ENCODE assay signal across 16 cellular contexts in genomic region chr17:49634487-49634865, GRCh38. TPM values are rescaled to one million over a fixed set of nuclear protein-coding genes. Genes with fewer than 3 reads are reported as not detected.
DNase-seq lines count a peak whose midpoint lies in the region; ATAC-seq and TF ChIP-seq lines count a peak whose summit lies in the region.
"Had no signal": no experiment of that assay in that cellular context is flagged by ENCODE, and none has a peak within 500 bp of the region (broad histone marks: within the 10 kb centered on the region; RNA-seq: fewer than 3 reads in every experiment).

No MANE protein-coding gene starts in this region.

- TF ChIP-seq CTCF in osteocyte (IDR thresholded peaks at IDR 0.05) (no peak), vagina (IDR thresholded peaks at IDR 0.05) (no peak)

- intact Hi-C loops in vagina (cut with DNase I), result no loop called here

- no peaks in the 10 kb centered on the region for H3K9me3 Mint-ChIP-seq in activated naive CD8-positive, alpha-beta T cell treated with anti-CD3 and anti-CD28 coated beads for 36 hours
- no peaks in the 10 kb centered on the region for H3K9me3 Mint-ChIP-seq in activated naive CD8-positive, alpha-beta T cell treated with anti-CD3 and anti-CD28 coated beads, Interleukin-2, amount 50 U/mL, for 24 hours
- no peaks in the 10 kb centered on the region for H3K9me3 Mint-ChIP-seq in osteocyte (ENCODE audit: unreplicated experiment)
- H3K9me3 Mint-ChIP-seq: CD4-positive, alpha-beta memory T cell; stimulated activated memory B cell treated with anti-CD40 and anti-IgM and Interleukin-4, amounts not matched to agents 10 μg/mL and 1 μg/mL and 100 μg/mL, for 72 hours had no signal

- peaks cover 46% of the 10 kb centered on the region for H3K4me1 Mint-ChIP-seq in activated naive CD8-positive, alpha-beta T cell treated with anti-CD3 and anti-CD28 coated beads for 36 hours
- peaks cover 57% of the 10 kb centered on the region for H3K4me1 Mint-ChIP-seq in activated naive CD8-positive, alpha-beta T cell treated with anti-CD3 and anti-CD28 coated beads, Interleukin-2, amount 50 U/mL, for 24 hours
- peaks cover 66% of the 10 kb centered on the region for H3K4me1 Mint-ChIP-seq in osteocyte (ENCODE audit: unreplicated experiment)

- ATAC-seq in activated naive CD8-positive, alpha-beta T cell treated with anti-CD3 and anti-CD28 coated beads, Interleukin-2, amount 50 U/mL, for 24 hours, result no peak
- no peak for ATAC-seq in HG02870 (IDR thresholded peaks at IDR 0.05; ENCODE audit: unreplicated experiment)
- ATAC-seq: stimulated activated memory B cell treated with anti-CD40 and anti-IgM and Interleukin-4, amounts not matched to agents 10 μg/mL and 1 μg/mL and 100 μg/mL, for 72 hours had no signal

- no peak for DNase-seq in activated naive CD8-positive, alpha-beta T cell treated with anti-CD3 and anti-CD28 coated beads for 36 hours
- DNase-seq in activated naive CD8-positive, alpha-beta T cell treated with anti-CD3 and anti-CD28 coated beads, Interleukin-2, amount 50 U/mL, for 24 hours, result no peak
- DNase-seq in globus pallidus (ENCODE audit: low spot score) (peak; percentile 32), osteocyte (ENCODE audit: extremely low spot score, unreplicated experiment) (no peak), vagina (ENCODE audit: extremely low spot score in 2 of 2) (no peak), HEK293T (ENCODE audit: extremely low spot score) (no peak), OCI-M2 (lab: John Stamatoyannopoulos, UW; ENCODE audit: unreplicated experiment) (no peak)
- DNase-seq: 8988T; CD4-positive, alpha-beta memory T cell; dermis blood vessel endothelial cell; NCI-H1694 treated with DMSO at 0.1 percent for 48 hours; PC-9 had no signal

- peaks cover 16% of the 10 kb centered on the region for H3K36me3 Mint-ChIP-seq in activated naive CD8-positive, alpha-beta T cell treated with anti-CD3 and anti-CD28 coated beads for 36 hours
- H3K36me3 Mint-ChIP-seq in activated naive CD8-positive, alpha-beta T cell treated with anti-CD3 and anti-CD28 coated beads, Interleukin-2, amount 50 U/mL, for 24 hours (ENCODE audit: low read depth), result peaks cover 18% of the 10 kb centered on the region
- H3K36me3 Mint-ChIP-seq in osteocyte (ENCODE audit: unreplicated experiment), result peaks cover 11% of the 10 kb centered on the region

- H3K27ac ChIP-seq in vagina, result peak overlapping the region; percentile 71
- H3K27ac ChIP-seq: PC-9 had no signal

- no peaks in the 10 kb centered on the region for H3K9me3 ChIP-seq in vagina

- POLR2A ChIA-PET in HEK293T (lab: Yijun Ruan, JAX), result no interaction called here

- H3K36me3 ChIP-seq in vagina, result no peaks in the 10 kb centered on the region

- H3K4me3 ChIP-seq in vagina, result no peak overlapping the region
- H3K4me3 ChIP-seq: PC-9 had no signal

- CTCF ChIA-PET in HEK293T (lab: Yijun Ruan, JAX), result no interaction called here

- H3K27ac Mint-ChIP-seq in activated naive CD8-positive, alpha-beta T cell treated with anti-CD3 and anti-CD28 coated beads for 36 hours, result peak overlapping the region; percentile 35
- no peak overlapping the region for H3K27ac Mint-ChIP-seq in activated naive CD8-positive, alpha-beta T cell treated with anti-CD3 and anti-CD28 coated beads, Interleukin-2, amount 50 U/mL, for 24 hours
- H3K27ac Mint-ChIP-seq in osteocyte (ENCODE audit: unreplicated experiment), result peak overlapping the region; percentile 64
- H3K27ac Mint-ChIP-seq: stimulated activated memory B cell treated with anti-CD40 and anti-IgM and Interleukin-4, amounts not matched to agents 10 μg/mL and 1 μg/mL and 100 μg/mL, for 72 hours had no signal

- H3K4me1 ChIP-seq in vagina, result peaks cover 72% of the 10 kb centered on the region

- TF ChIP-seq POLR2A in vagina (IDR thresholded peaks at IDR 0.05), result no peak

- no peak overlapping the region for H3K4me3 Mint-ChIP-seq in activated naive CD8-positive, alpha-beta T cell treated with anti-CD3 and anti-CD28 coated beads for 36 hours
- H3K4me3 Mint-ChIP-seq in activated naive CD8-positive, alpha-beta T cell treated with anti-CD3 and anti-CD28 coated beads, Interleukin-2, amount 50 U/mL, for 24 hours, result no peak overlapping the region
- H3K4me3 Mint-ChIP-seq in osteocyte (ENCODE audit: unreplicated experiment), result no peak overlapping the region
- H3K4me3 Mint-ChIP-seq: CD4-positive, alpha-beta memory T cell; stimulated activated memory B cell treated with anti-CD40 and anti-IgM and Interleukin-4, amounts not matched to agents 10 μg/mL and 1 μg/mL and 100 μg/mL, for 72 hours had no signal

- no peaks in the 10 kb centered on the region for H3K27me3 ChIP-seq in vagina

- no peaks in the 10 kb centered on the region for H3K27me3 Mint-ChIP-seq in activated naive CD8-positive, alpha-beta T cell treated with anti-CD3 and anti-CD28 coated beads for 36 hours
- no peaks in the 10 kb centered on the region for H3K27me3 Mint-ChIP-seq in activated naive CD8-positive, alpha-beta T cell treated with anti-CD3 and anti-CD28 coated beads, Interleukin-2, amount 50 U/mL, for 24 hours
- H3K27me3 Mint-ChIP-seq in osteocyte (ENCODE audit: unreplicated experiment), result no peaks in the 10 kb centered on the region
- H3K27me3 Mint-ChIP-seq: CD4-positive, alpha-beta memory T cell; stimulated activated memory B cell treated with anti-CD40 and anti-IgM and Interleukin-4, amounts not matched to agents 10 μg/mL and 1 μg/mL and 100 μg/mL, for 72 hours had no signal

TF ChIP-seq in HEK293T, 16 proteins besides CTCF, POLR2A, EP300 and RAD21:
- no peak for TF ChIP-seq ELF4 (IDR thresholded peaks at IDR 0.05)
- no peak for TF ChIP-seq FOXA1 (IDR thresholded peaks at IDR 0.05)
- TF ChIP-seq SP1 (IDR thresholded peaks at IDR 0.05), result no peak
- TF ChIP-seq FOXK2 (IDR thresholded peaks at IDR 0.05), result no peak
- TF ChIP-seq L3MBTL2 (conservative IDR thresholded peaks at IDR 0.05), result no peak
- no peak for TF ChIP-seq FOXM1 (IDR thresholded peaks at IDR 0.05; ENCODE audit: borderline replicate concordance)
- TF ChIP-seq ZNF384 (IDR thresholded peaks at IDR 0.05), result no peak
- no peak for TF ChIP-seq HDGF (IDR thresholded peaks at IDR 0.05; ENCODE audit: borderline replicate concordance)
- TF ChIP-seq SUZ12 (IDR thresholded peaks at IDR 0.05), result no peak
- TF ChIP-seq ARNT (IDR thresholded peaks at IDR 0.05), result no peak
- TF ChIP-seq BHLHE40 (IDR thresholded peaks at IDR 0.05; ENCODE audit: borderline replicate concordance), result no peak
- TF ChIP-seq NFRKB (IDR thresholded peaks at IDR 0.05), result no peak
- no peak for TF ChIP-seq PKNOX1 (IDR thresholded peaks at IDR 0.05)
- TF ChIP-seq LEF1 (IDR thresholded peaks at IDR 0.05; ENCODE audit: borderline replicate concordance), result no peak
- TF ChIP-seq TARDBP (IDR thresholded peaks at IDR 0.05), result no peak
- TF ChIP-seq CTBP1 (IDR thresholded peaks at IDR 0.05; ENCODE audit: borderline replicate concordance), result no peak
TF ChIP-seq in HEK293T: peak in this region for 0.

RNA-seq across cellular contexts. Expression of gene SPOP, which starts 43.4 kb away (rescaled TPM):
- total RNA-seq in activated naive CD8-positive, alpha-beta T cell treated with anti-CD3 and anti-CD28 coated beads for 36 hours, result 10 to 100 TPM; 56.6 to 57.7 TPM
- 63.9 and 68.6 TPM in 2 replicates for total RNA-seq in osteocyte
- total RNA-seq in vagina, result 87.2 TPM

RNA-seq across cellular contexts. Expression of gene NXPH3, which starts 58.8 kb away (rescaled TPM):
- total RNA-seq in activated naive CD8-positive, alpha-beta T cell treated with anti-CD3 and anti-CD28 coated beads for 36 hours, result under 1 TPM; 0.10 to 0.18 TPM
- 1.3 and 1.6 TPM in 2 replicates for total RNA-seq in osteocyte
- total RNA-seq in vagina, result 18.4 TPM
- total RNA-seq: CD4-positive, alpha-beta memory T cell; NCI-H460; PC-9; T-helper 1 cell treated with Interleukin-12 subunit alpha and Interleukin-12 subunit beta and Interleukin-4 antibody, amounts not matched to agents 30 ng/mL and 1 ng/mL, for 36 hours had no signal
